In the genomic region with DNA sequence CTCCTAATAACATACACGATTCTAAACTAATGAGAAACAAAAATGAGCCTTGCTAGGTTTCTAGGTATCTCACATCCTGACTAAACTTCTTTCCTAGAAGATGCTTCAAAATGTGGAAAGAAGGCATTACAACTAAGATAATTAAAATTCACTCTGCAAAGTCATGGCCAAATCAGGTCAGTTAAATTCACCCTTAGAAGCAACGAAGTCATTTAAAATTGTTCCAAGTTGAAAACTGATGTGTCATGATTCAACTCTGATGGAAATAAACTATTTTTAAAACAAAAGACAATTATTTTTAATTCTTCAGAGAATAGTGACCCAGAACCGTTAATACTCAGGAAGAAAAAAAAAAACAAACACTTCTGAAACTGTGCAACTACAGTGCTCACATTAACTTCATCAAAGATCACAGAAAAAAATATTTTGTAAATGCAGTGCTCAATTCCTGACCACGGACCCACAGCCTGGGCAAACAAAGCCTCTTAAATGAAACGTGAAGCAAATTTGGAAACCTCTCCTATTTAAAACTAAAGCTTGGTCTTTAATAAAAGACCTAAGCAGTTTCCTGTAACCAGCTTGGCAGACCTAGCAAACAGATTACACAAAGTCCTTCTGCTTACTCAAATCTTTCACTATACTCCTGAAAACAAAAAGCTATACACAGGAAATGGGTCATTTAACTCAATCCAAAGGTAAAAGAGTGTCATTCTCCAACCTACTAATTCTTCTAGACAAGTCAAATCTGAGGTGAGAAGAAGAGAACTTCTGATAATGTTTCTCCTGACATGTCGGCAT, we compare ENCODE assay signal across 11 cellular contexts. TPM values are rescaled to one million over a fixed set of nuclear protein-coding genes. Genes with fewer than 3 reads are reported as not detected.
DNase-seq lines count a peak whose midpoint lies in the region; ATAC-seq and TF ChIP-seq lines count a peak whose summit lies in the region.
"Had no signal": no experiment of that assay in that cellular context is flagged by ENCODE, and none has a peak within 500 bp of the region (broad histone marks: within the 10 kb centered on the region; RNA-seq: fewer than 3 reads in every experiment).

No MANE protein-coding gene starts in this region.

- in situ Hi-C loops in HAP-1 (cut with MboI; ENCODE audit: low sequenced_read_pairs), result no loop called here

- H3K27me3 ChIP-seq in hepatocyte, result no peaks in the 10 kb centered on the region
- H3K27me3 ChIP-seq in tibial artery, result no peaks in the 10 kb centered on the region
- no peaks in the 10 kb centered on the region for H3K27me3 ChIP-seq in HAP-1 (ENCODE audit: low read depth)
- H3K27me3 ChIP-seq: BE2C had no signal

- no peak for DNase-seq in activated CD8-positive, alpha-beta memory T cell treated with anti-CD3 and anti-CD28 coated beads, Interleukin-2, amount 10 ng/mL, durations not matched to agents 7 days and 5 days
- no peak for DNase-seq in activated CD8-positive, alpha-beta memory T cell treated with anti-CD3 and anti-CD28 coated beads, Interleukin-2, amount 50 U/mL, for 48 hours
- DNase-seq in hepatocyte (ENCODE audit: low spot score), result no peak
- DNase-seq in stimulated activated effector memory CD8-positive, alpha-beta T cell treated with anti-CD3 and anti-CD28 coated beads, Interleukin-12 subunit alpha, Interleukin-12 subunit beta, amount 100 ng/mL, for 72 hours (ENCODE audit: low spot score in 2 of 2), result no peak
- DNase-seq in tibial artery, result no peak
- no peak for DNase-seq in HAP-1 (ENCODE audit: low spot score in 2 of 2)
- DNase-seq in NCI-H1436 (lab: John Stamatoyannopoulos, UW), result no peak
- DNase-seq: BE2C, Karpas-422 had no signal

- peak overlapping the region; percentile 31 for H2AFZ ChIP-seq in hepatocyte

- peaks cover 9% of the 10 kb centered on the region for H3K27me3 Mint-ChIP-seq in activated CD8-positive, alpha-beta memory T cell treated with anti-CD3 and anti-CD28 coated beads, Interleukin-2, amount 10 ng/mL, durations not matched to agents 7 days and 5 days

- intact Hi-C loops in tibial artery (cut with DNase I; ENCODE audit: low total_unique reads), result no loop called here

- H3K79me2 ChIP-seq in hepatocyte, result no peaks in the 10 kb centered on the region

- H3K4me2 ChIP-seq in hepatocyte, result peak overlapping the region; percentile 56

- H3K4me3 ChIP-seq in hepatocyte (no peak overlapping the region), tibial artery (no peak overlapping the region), HAP-1 (no peak overlapping the region)

- H4K20me1 ChIP-seq in hepatocyte (ENCODE audit: insufficient read depth, poor library complexity, severe bottlenecking), result no peaks in the 10 kb centered on the region

- CTCF ChIA-PET in activated CD8-positive, alpha-beta memory T cell treated with anti-CD3 and anti-CD28 coated beads, Interleukin-2, amount 10 ng/mL, durations not matched to agents 7 days and 5 days (lab: Charles Lee), result no interaction called here

- no peaks in the 10 kb centered on the region for H3K9me3 Mint-ChIP-seq in activated CD8-positive, alpha-beta memory T cell treated with anti-CD3 and anti-CD28 coated beads, Interleukin-2, amount 10 ng/mL, durations not matched to agents 7 days and 5 days (ENCODE audit: low read depth)
- H3K9me3 Mint-ChIP-seq in stimulated activated effector memory CD8-positive, alpha-beta T cell treated with anti-CD3 and anti-CD28 coated beads, Interleukin-12 subunit alpha, Interleukin-12 subunit beta, amount 100 ng/mL, for 72 hours, result no peaks in the 10 kb centered on the region

- 41% methylated on average over 6 of the region's 6 CpGs for WGBS in hepatocyte (ENCODE audit: low lambda C conversion rate, missing lambda C conversion rate)

- H3K27ac ChIP-seq in VCaP, result peak overlapping the region; percentile 40; the same call in 1 of the 2 replicates
- peak overlapping the region; percentile 58 for H3K27ac ChIP-seq in hepatocyte
- no peak overlapping the region for H3K27ac ChIP-seq in tibial artery

- ATAC-seq in activated CD8-positive, alpha-beta memory T cell treated with anti-CD3 and anti-CD28 coated beads, Interleukin-2, amount 10 ng/mL, durations not matched to agents 7 days and 5 days, result peak; percentile 36
- peak; percentile 74 for ATAC-seq in stimulated activated effector memory CD8-positive, alpha-beta T cell treated with anti-CD3 and anti-CD28 coated beads, Interleukin-12 subunit alpha, Interleukin-12 subunit beta, amount 100 ng/mL, for 72 hours

- no peaks in the 10 kb centered on the region for H3K36me3 ChIP-seq in hepatocyte (replicated peaks; ENCODE audit: insufficient read depth, low read depth)
- no peaks in the 10 kb centered on the region for H3K36me3 ChIP-seq in tibial artery
- peaks cover under 1% of the 10 kb centered on the region; the same call in 1 of the 2 replicates for H3K36me3 ChIP-seq in HAP-1 (replicated peaks)
- H3K36me3 ChIP-seq: BE2C had no signal

- no peaks in the 10 kb centered on the region for H3K9me2 ChIP-seq in hepatocyte (replicated peaks; ENCODE audit: insufficient read depth)

- H3K36me3 Mint-ChIP-seq in activated CD8-positive, alpha-beta memory T cell treated with anti-CD3 and anti-CD28 coated beads, Interleukin-2, amount 10 ng/mL, durations not matched to agents 7 days and 5 days, result no peaks in the 10 kb centered on the region
- no peaks in the 10 kb centered on the region for H3K36me3 Mint-ChIP-seq in stimulated activated effector memory CD8-positive, alpha-beta T cell treated with anti-CD3 and anti-CD28 coated beads, Interleukin-12 subunit alpha, Interleukin-12 subunit beta, amount 100 ng/mL, for 72 hours
- H3K36me3 Mint-ChIP-seq: memory B cell had no signal

- H3K27ac Mint-ChIP-seq in activated CD8-positive, alpha-beta memory T cell treated with anti-CD3 and anti-CD28 coated beads, Interleukin-2, amount 10 ng/mL, durations not matched to agents 7 days and 5 days, result no peak overlapping the region
- peak overlapping the region; percentile 9 for H3K27ac Mint-ChIP-seq in stimulated activated effector memory CD8-positive, alpha-beta T cell treated with anti-CD3 and anti-CD28 coated beads, Interleukin-12 subunit alpha, Interleukin-12 subunit beta, amount 100 ng/mL, for 72 hours
- H3K27ac Mint-ChIP-seq: memory B cell had no signal

- H3K4me1 Mint-ChIP-seq in activated CD8-positive, alpha-beta memory T cell treated with anti-CD3 and anti-CD28 coated beads, Interleukin-2, amount 10 ng/mL, durations not matched to agents 7 days and 5 days, result peaks cover 12% of the 10 kb centered on the region
- no peaks in the 10 kb centered on the region for H3K4me1 Mint-ChIP-seq in stimulated activated effector memory CD8-positive, alpha-beta T cell treated with anti-CD3 and anti-CD28 coated beads, Interleukin-12 subunit alpha, Interleukin-12 subunit beta, amount 100 ng/mL, for 72 hours
- H3K4me1 Mint-ChIP-seq: memory B cell had no signal

- no peaks in the 10 kb centered on the region for H3K9me3 ChIP-seq in hepatocyte (ENCODE audit: low read depth)
- no peaks in the 10 kb centered on the region for H3K9me3 ChIP-seq in tibial artery
- H3K9me3 ChIP-seq in HAP-1, result no peaks in the 10 kb centered on the region
- H3K9me3 ChIP-seq: BE2C had no signal

- H3K4me3 Mint-ChIP-seq in activated CD8-positive, alpha-beta memory T cell treated with anti-CD3 and anti-CD28 coated beads, Interleukin-2, amount 10 ng/mL, durations not matched to agents 7 days and 5 days, result no peak overlapping the region
- no peak overlapping the region for H3K4me3 Mint-ChIP-seq in stimulated activated effector memory CD8-positive, alpha-beta T cell treated with anti-CD3 and anti-CD28 coated beads, Interleukin-12 subunit alpha, Interleukin-12 subunit beta, amount 100 ng/mL, for 72 hours
- H3K4me3 Mint-ChIP-seq: memory B cell had no signal

- TF ChIP-seq CTCF in VCaP (conservative IDR thresholded peaks at IDR 0.05) (no peak), hepatocyte (IDR thresholded peaks at IDR 0.05; ENCODE audit: poor library complexity) (no peak), tibial artery (IDR thresholded peaks at IDR 0.05) (no peak)

- peaks cover 24% of the 10 kb centered on the region for H3K4me1 ChIP-seq in hepatocyte (ENCODE audit: insufficient read depth)
- peaks cover 0 to 46% (median 5%) of the 10 kb centered on the region in 4 donors for H3K4me1 ChIP-seq in tibial artery
- H3K4me1 ChIP-seq in HAP-1, result peaks cover 38% of the 10 kb centered on the region
- H3K4me1 ChIP-seq: BE2C had no signal

RNA-seq across cellular contexts. Expression of gene CHN1, which starts 39.0 kb away (rescaled TPM):
- total RNA-seq in activated CD8-positive, alpha-beta memory T cell treated with anti-CD3 and anti-CD28 coated beads, Interleukin-2, amount 10 ng/mL, durations not matched to agents 7 days and 5 days, result 1 to 10 TPM; 1.7 to 4.5 TPM
- total RNA-seq in hepatocyte, result 19.2 and 29.0 TPM in 2 replicates
- polyA plus RNA-seq in hepatocyte, result 23.0 and 26.5 TPM in 2 replicates

Comparison
In these comparisons a context has a peak if more than half of its experiments do, and no peak if none do; other contexts are left out.
1. H3K27ac ChIP-seq: peak in VCaP (single experiment) and hepatocyte (single experiment); none in tibial artery (0 of 2).